Comparison of ENCODE assay signal across 11 cellular contexts in the genomic region with DNA sequence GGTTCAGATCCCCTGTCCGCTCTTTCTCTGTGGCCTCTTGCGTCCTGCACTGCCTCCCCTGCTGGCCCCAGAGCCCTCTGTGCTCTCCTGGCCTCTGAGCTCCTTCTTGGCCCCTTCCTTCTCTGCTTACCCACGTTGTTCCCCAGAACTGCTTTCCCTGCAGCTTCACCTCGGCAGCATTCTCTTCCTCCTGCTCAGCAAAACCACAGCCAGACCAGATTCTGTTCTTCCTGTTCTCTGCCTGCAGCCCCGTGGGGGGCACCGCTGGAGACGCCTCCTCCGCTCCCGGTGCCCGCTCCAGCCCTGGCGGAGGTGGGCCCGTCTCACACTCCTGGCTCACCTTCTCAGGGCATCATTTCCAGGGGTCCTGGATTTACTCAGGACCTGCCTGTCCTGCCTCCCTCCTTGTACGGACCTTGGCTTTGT. TPM values are rescaled to one million over a fixed set of nuclear protein-coding genes. Genes with fewer than 3 reads are reported as not detected.
A peak's percentile ranks its signal among the peaks of the same experiment; 100 is the strongest.
DNase-seq lines count a peak whose midpoint lies in the region; ATAC-seq and TF ChIP-seq lines count a peak whose summit lies in the region.
"Had no signal": no experiment of that assay in that cellular context is flagged by ENCODE, and none has a peak within 500 bp of the region (broad histone marks: within the 10 kb centered on the region; RNA-seq: fewer than 3 reads in every experiment).

No MANE protein-coding gene starts in this region.

- ATAC-seq in right cardiac atrium (no peak), upper lobe of right lung (peak; percentile 13), GM18907 (IDR thresholded peaks at IDR 0.05; ENCODE audit: unreplicated experiment) (no peak)

- H3K4me1 ChIP-seq in left ventricle myocardium inferior (peaks cover 21% of the 10 kb centered on the region), right cardiac atrium (ENCODE audit: control insufficient read depth, insufficient read depth, low read length) (no peaks in the 10 kb centered on the region), upper lobe of right lung (peaks cover 4% of the 10 kb centered on the region)

- H3K9me3 ChIP-seq in left ventricle myocardium inferior (replicated peaks): no peaks in the 10 kb centered on the region
- H3K9me3 ChIP-seq in right cardiac atrium (ENCODE audit: control insufficient read depth, low read length): no peaks in the 10 kb centered on the region
- H3K9me3 ChIP-seq in upper lobe of right lung: no peaks in the 10 kb centered on the region

- H3K27ac ChIP-seq in left ventricle myocardium inferior (replicated peaks): peak overlapping the region; percentile 61
- H3K27ac ChIP-seq in right cardiac atrium (ENCODE audit: low read length): no peak overlapping the region
- peak overlapping the region; percentile 8 for H3K27ac ChIP-seq in angular gyrus (ENCODE audit: low read depth, low read length)
- H3K27ac ChIP-seq in upper lobe of right lung: peak overlapping the region; percentile 30

- H3K4me3 ChIP-seq in left ventricle myocardium inferior: no peak overlapping the region
- H3K4me3 ChIP-seq in right cardiac atrium (ENCODE audit: low read length): no peak overlapping the region
- no peak overlapping the region for H3K4me3 ChIP-seq in upper lobe of right lung

- DNase-seq in left ventricle myocardium inferior (no peak), right cardiac atrium (no peak), medulla oblongata (ENCODE audit: extremely low spot score) (peak; percentile 51), upper lobe of right lung (peak; percentile 58), germinal center (ENCODE audit: low spot score) (no peak), NCI-H82 (lab: John Stamatoyannopoulos, UW) (no peak)
- DNase-seq: activated CD4-positive, alpha-beta T cell treated with anti-CD3 and anti-CD28 coated beads, Interleukin-2, amount 50 U/mL, for 1 hour; NCI-H2081 had no signal

- intact Hi-C loops in left ventricle myocardium inferior (cut with micrococcal nuclease): no loop called here
- intact Hi-C loops in right cardiac atrium (cut with DNase I): no loop called here
- intact Hi-C loops in upper lobe of right lung (cut with DNase I): no loop called here

- H3K36me3 ChIP-seq in left ventricle myocardium inferior (peaks cover 100% of the 10 kb centered on the region), upper lobe of right lung (peaks cover 96% of the 10 kb centered on the region)

- TF ChIP-seq CTCF in left ventricle myocardium inferior (IDR thresholded peaks at IDR 0.05; ENCODE audit: borderline replicate concordance) (no peak), upper lobe of right lung (IDR thresholded peaks at IDR 0.05) (no peak)

- H3K27me3 ChIP-seq in left ventricle myocardium inferior (ENCODE audit: low read depth) (no peaks in the 10 kb centered on the region), right cardiac atrium (ENCODE audit: control insufficient read depth, insufficient read depth) (no peaks in the 10 kb centered on the region), upper lobe of right lung (no peaks in the 10 kb centered on the region)

- WGBS in right cardiac atrium: 58% methylated on average over 13 of the region's 13 CpGs

RNA-seq across cellular contexts. Expression of gene TCP11, which starts 59.7 kb away (rescaled TPM):
- total RNA-seq in left ventricle myocardium inferior: not detected
- total RNA-seq in right cardiac atrium: not detected
- 0.07 TPM for polyA plus RNA-seq in right cardiac atrium
- total RNA-seq in upper lobe of right lung: not detected
- total RNA-seq: HT-29 had no signal

Comparison
In these comparisons a context has a peak if more than half of its experiments do, and no peak if none do; other contexts are left out.
1. DNase-seq: peak in medulla oblongata (single experiment) and upper lobe of right lung (single experiment); none in left ventricle myocardium inferior (single experiment), right cardiac atrium (0 of 3), germinal center (single experiment) and NCI-H82 (single experiment).